ENCODE assay signal across 3 cellular contexts in the genomic region with DNA sequence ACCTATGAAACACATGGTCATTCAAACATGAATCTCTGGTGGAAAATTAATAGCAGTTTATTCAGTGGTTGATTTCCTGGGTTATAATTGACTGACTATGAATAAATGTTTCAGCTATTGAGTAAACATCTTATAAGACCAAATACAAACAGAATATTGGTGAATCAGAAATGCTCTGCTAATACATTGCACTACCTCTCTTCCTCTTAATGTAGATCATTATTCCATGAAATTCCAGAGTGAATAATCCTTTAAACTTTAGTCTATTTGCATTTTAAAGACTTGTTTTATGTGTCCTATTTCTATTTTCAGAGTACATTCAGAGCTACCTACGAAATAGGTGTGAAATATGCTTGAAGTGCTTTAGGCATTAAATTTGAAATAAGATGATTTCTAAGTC.
"Had no signal": no experiment of that assay in that cellular context is flagged by ENCODE, and none has a peak within 500 bp of the region (broad histone marks: within the 10 kb centered on the region; RNA-seq: fewer than 3 reads in every experiment).

No MANE protein-coding gene starts in this region.

- ATAC-seq: GM12878 had no signal

- H3K4me3 ChIP-seq: GM12878 had no signal

- DNase-seq: GDM1, GF-D8 had no signal
